ENCODE assay signal across 8 cellular contexts in the genomic region with DNA sequence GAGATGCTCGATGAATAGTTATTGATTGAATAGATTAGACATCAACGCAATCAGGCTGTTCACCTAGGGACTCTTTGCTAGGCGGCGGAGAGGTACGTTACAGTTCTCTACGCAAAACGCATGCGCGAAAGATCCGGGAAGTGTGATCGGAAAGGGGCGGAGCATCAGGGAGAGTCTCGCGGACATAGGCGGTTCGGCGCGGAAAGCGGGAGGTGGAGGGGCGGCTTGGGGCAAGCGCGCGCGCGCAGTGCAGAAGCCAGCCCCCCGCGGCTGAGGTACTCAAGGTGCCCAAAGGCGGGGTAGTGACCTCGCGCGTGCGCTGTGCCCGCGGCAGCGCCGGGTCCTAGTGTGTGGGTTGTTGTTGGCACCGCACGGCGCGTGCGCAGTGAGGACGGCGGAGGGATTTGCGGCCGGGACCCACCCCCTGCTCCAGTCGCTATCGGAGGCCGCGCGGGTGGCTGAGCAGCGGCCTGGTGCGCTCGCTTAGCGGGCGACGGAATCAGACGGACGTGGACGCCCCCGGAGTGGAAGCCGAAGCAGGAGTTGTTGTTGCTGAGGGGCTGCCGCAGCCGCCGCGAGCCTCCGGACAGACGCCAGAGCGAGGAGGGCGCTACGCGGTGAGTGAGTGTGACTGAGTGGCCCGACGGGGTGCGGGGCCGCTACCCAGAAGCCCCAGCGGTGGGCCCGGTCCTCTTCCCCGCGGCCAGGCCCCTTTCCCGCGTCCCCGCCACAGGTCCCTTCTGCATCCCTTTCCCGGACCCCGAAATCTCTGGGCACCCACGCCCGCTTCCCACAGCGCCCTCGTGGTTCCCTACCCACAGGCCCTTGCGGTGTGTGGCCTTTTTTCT. TPM values are rescaled to one million over a fixed set of nuclear protein-coding genes. Genes with fewer than 3 reads are reported as not detected.
DNase-seq lines count a peak whose midpoint lies in the region; ATAC-seq, FAIRE-seq and TF ChIP-seq lines count a peak whose summit lies in the region.

A gene with protein sequence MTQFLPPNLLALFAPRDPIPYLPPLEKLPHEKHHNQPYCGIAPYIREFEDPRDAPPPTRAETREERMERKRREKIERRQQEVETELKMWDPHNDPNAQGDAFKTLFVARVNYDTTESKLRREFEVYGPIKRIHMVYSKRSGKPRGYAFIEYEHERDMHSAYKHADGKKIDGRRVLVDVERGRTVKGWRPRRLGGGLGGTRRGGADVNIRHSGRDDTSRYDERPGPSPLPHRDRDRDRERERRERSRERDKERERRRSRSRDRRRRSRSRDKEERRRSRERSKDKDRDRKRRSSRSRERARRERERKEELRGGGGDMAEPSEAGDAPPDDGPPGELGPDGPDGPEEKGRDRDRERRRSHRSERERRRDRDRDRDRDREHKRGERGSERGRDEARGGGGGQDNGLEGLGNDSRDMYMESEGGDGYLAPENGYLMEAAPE (plus strand): TSS at position 432 of the 848 bp plus-strand sequence. CDS start 964 bp downstream, outside the sequence.

- H3K4me1 ChIP-seq in psoas muscle = peaks cover 18% of the 10 kb centered on the region

- ATAC-seq in HG02938 (IDR thresholded peaks at IDR 0.05; ENCODE audit: unreplicated experiment) = peak; percentile 80
- peak; percentile 98 for ATAC-seq in left ventricle myocardium superior
- peak; percentile 97 to 99 (median 98) for ATAC-seq in psoas muscle

- 0% methylated on average over 72 to 89 of the region's 89 CpGs for WGBS in psoas muscle, 3 donors

- intact Hi-C loops in left ventricle myocardium superior (cut with micrococcal nuclease) (no loop called here), psoas muscle (cut with DNase I) (no loop called here)

- in situ Hi-C loops in GM13977 (cut with MboI; ENCODE audit: low pct_unique_long_range_greater_than_20kb, low sequenced_read_pairs, unreplicated experiment) = no loop called here

- DNase-seq in GM13977 (ENCODE audit: low spot score) (peak; percentile 99), NCI-H187 (lab: John Stamatoyannopoulos, UW) (peak; percentile 99 to 100), T-helper 2 cell (peak; percentile 98 to 100 (median 99)), left ventricle myocardium superior (peak; percentile 100), psoas muscle (peak; percentile 100), urothelium cell line (ENCODE audit: low spot score) (peak; percentile 99)

- H3K27me3 ChIP-seq in psoas muscle (ENCODE audit: insufficient read depth in 3 of 3, low read length in 2 of 3) = no peaks in the 10 kb centered on the region

- peak within 1 kb of the TSS; percentile 100 for H3K4me3 ChIP-seq in psoas muscle

- H3K27ac ChIP-seq in angular gyrus (ENCODE audit: low read depth, low read length) (peak within 1 kb of the TSS; percentile 85), psoas muscle (peak within 1 kb of the TSS; percentile 97)

- H3K9me3 ChIP-seq in psoas muscle = no peaks in the 10 kb centered on the region

- TF ChIP-seq CTCF in GM13977 (IDR thresholded peaks at IDR 0.05; ENCODE audit: extremely low read depth, insufficient read depth, missing control alignments) (no peak), psoas muscle (IDR thresholded peaks at IDR 0.05) (no peak)

- peaks cover 2 to 35% of the 10 kb centered on the region in 2 donors for H3K36me3 ChIP-seq in psoas muscle (ENCODE audit: insufficient read depth in 1 of 2, low read depth in 1 of 2)

- peak; percentile 85 for FAIRE-seq in urothelium cell line (lab: Jason Lieb, UNC)

RNA-seq across cellular contexts. Expression of the gene that starts here (rescaled TPM):
- 139 TPM for total RNA-seq in left ventricle myocardium superior
- total RNA-seq in psoas muscle = 100 to 1,000 TPM in 3 of 4 donors, 10 to 100 TPM in 1; 89.1 to 133 (median 111) TPM
- 100 to 1,000 TPM in 1 of 3 donors, 10 to 100 TPM in 2; 83.2 to 123 (median 85.3) TPM for polyA plus RNA-seq in psoas muscle

Comparison
In these comparisons a context has a peak if more than half of its experiments do, and no peak if none do; other contexts are left out.
1. Peak in every context shown above with its lines: DNase-seq, ATAC-seq, H3K4me3 ChIP-seq and H3K27ac ChIP-seq.